ENCODE assay signal across 17 cellular contexts in the genomic region with DNA sequence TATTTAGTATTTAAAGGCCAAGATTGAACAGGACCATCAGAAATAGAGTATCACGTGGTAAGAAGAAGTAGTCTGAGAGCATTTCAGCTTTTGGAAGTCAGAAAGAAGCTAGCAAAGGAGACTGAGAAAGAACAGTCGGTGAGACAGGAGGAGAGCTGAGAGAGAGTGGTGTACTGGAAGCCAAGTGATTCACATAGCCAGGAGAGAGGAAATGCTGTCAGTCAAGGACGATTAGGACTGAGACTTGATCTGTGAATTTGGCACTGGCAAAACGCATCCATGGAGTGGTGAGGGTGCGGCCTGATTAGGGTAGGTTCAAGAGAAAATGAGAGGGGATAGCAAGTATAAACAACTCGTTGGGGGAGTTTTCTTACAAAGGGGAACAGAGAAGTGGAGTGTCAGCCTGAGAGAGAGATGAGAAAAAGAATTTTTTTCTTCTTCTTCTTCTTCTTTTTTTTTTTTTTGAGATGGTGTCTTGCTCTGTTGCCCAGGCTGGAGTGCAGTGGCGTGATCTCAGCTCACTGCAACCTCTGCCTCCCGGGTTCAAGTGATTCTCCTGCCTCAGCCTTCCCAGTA. TPM values are rescaled to one million over a fixed set of nuclear protein-coding genes. Genes with fewer than 3 reads are reported as not detected.
DNase-seq lines count a peak whose midpoint lies in the region; ATAC-seq and TF ChIP-seq lines count a peak whose summit lies in the region.
"Had no signal": no experiment of that assay in that cellular context is flagged by ENCODE, and none has a peak within 500 bp of the region (broad histone marks: within the 10 kb centered on the region; RNA-seq: fewer than 3 reads in every experiment).

No MANE protein-coding gene starts in this region.

- WGBS in prostate gland: 88% methylated on average over 8 of the region's 8 CpGs

- TF ChIP-seq POLR2A in prostate gland (IDR thresholded peaks at IDR 0.05): no peak

- H3K4me1 Mint-ChIP-seq in activated B cell treated with CpG ODN at 0.5 μM for 24 hours: peaks cover 3% of the 10 kb centered on the region
- H3K4me1 Mint-ChIP-seq in immature natural killer cell: peaks cover 12 to 52% of the 10 kb centered on the region in 2 donors
- H3K4me1 Mint-ChIP-seq in stimulated activated memory B cell treated with anti-CD40 and anti-IgM and Interleukin-4, amounts not matched to agents 10 μg/mL and 1 μg/mL and 100 μg/mL, for 72 hours: peaks cover 22% of the 10 kb centered on the region

- H3K4me1 ChIP-seq in left ventricle myocardium inferior (peaks cover 18% of the 10 kb centered on the region), prostate gland (replicated peaks) (no peaks in the 10 kb centered on the region)
- H3K4me1 ChIP-seq: tibial nerve had no signal

- ATAC-seq in activated B cell treated with CpG ODN at 0.5 μM for 24 hours (ENCODE audit: low read depth) (no peak), GM21381 (IDR thresholded peaks at IDR 0.05; ENCODE audit: unreplicated experiment) (no peak)
- ATAC-seq in stimulated activated memory B cell treated with anti-CD40 and anti-IgM and Interleukin-4, amounts not matched to agents 10 μg/mL and 1 μg/mL and 100 μg/mL, for 72 hours: no peak

- CTCF ChIA-PET in activated B cell treated with CpG ODN at 0.5 μM for 24 hours (lab: Charles Lee): interaction anchor here (0.7 kb wide), 1 partner anchor 19 kb away, joined by 3 read pairs; no protein-coding TSS in a partner anchor

- H3K4me3 ChIP-seq in left ventricle myocardium inferior (no peak overlapping the region), prostate gland (no peak overlapping the region)
- H3K4me3 ChIP-seq: tibial nerve had no signal

- H3K36me3 ChIP-seq in left ventricle myocardium inferior (peaks cover 97% of the 10 kb centered on the region), prostate gland (peaks cover 40 to 41% of the 10 kb centered on the region in 2 donors)

- intact Hi-C loops in left ventricle myocardium inferior (cut with micrococcal nuclease): no loop called here
- intact Hi-C loops in cardiac septum (cut with DNase I): no loop called here
- intact Hi-C loops in activated B cell treated with CpG ODN at 0.5 μM for 24 hours (cut with micrococcal nuclease): loop anchor here (5.0 kb wide), 1 partner anchor 42 kb away; no protein-coding TSS in a partner anchor
- intact Hi-C loops in prostate gland (cut with DNase I): no loop called here

- H3K9me3 Mint-ChIP-seq in activated B cell treated with CpG ODN at 0.5 μM for 24 hours (peaks cover 19% of the 10 kb centered on the region), immature natural killer cell (peaks cover 6 to 28% (median 26%) of the 10 kb centered on the region in 6 donors)
- H3K9me3 Mint-ChIP-seq in stimulated activated memory B cell treated with anti-CD40 and anti-IgM and Interleukin-4, amounts not matched to agents 10 μg/mL and 1 μg/mL and 100 μg/mL, for 72 hours: peaks cover 11% of the 10 kb centered on the region

- H3K27me3 Mint-ChIP-seq in activated B cell treated with CpG ODN at 0.5 μM for 24 hours (no peaks in the 10 kb centered on the region), immature natural killer cell (ENCODE audit: low read depth in 3 of 3) (peaks cover 0 to 7% (median 3%) of the 10 kb centered on the region in 3 donors)
- no peaks in the 10 kb centered on the region for H3K27me3 Mint-ChIP-seq in stimulated activated memory B cell treated with anti-CD40 and anti-IgM and Interleukin-4, amounts not matched to agents 10 μg/mL and 1 μg/mL and 100 μg/mL, for 72 hours

- no peak for DNase-seq in left ventricle myocardium inferior
- DNase-seq in cardiac septum (ENCODE audit: low spot score): no peak
- no peak for DNase-seq in activated B cell treated with CpG ODN at 0.5 μM for 24 hours
- DNase-seq in immature natural killer cell: no peak
- no peak for DNase-seq in NCI-H2107 (lab: John Stamatoyannopoulos, UW)
- DNase-seq in prostate gland (ENCODE audit: low spot score): no peak
- DNase-seq: activated CD4-positive, CD25-positive, alpha-beta regulatory T cell; activated CD8-positive, alpha-beta memory T cell treated with anti-CD3 and anti-CD28 coated beads, Interleukin-2, amount 50 U/mL, for 4 hours; DMS153; GOT3; NCI-H1930; NCI-H510A treated with DMSO at 0.1 percent for 48 hours; posterior cingulate gyrus had no signal

- H3K4me3 Mint-ChIP-seq in activated B cell treated with CpG ODN at 0.5 μM for 24 hours: no peak overlapping the region
- no peak overlapping the region for H3K4me3 Mint-ChIP-seq in immature natural killer cell
- no peak overlapping the region for H3K4me3 Mint-ChIP-seq in stimulated activated memory B cell treated with anti-CD40 and anti-IgM and Interleukin-4, amounts not matched to agents 10 μg/mL and 1 μg/mL and 100 μg/mL, for 72 hours

- TF ChIP-seq CTCF in left ventricle myocardium inferior (IDR thresholded peaks at IDR 0.05; ENCODE audit: borderline replicate concordance) (no peak), activated B cell treated with CpG ODN at 0.5 μM for 24 hours (IDR thresholded peaks at IDR 0.05) (no peak), prostate gland (IDR thresholded peaks at IDR 0.05) (no peak)

- H3K9me3 ChIP-seq in left ventricle myocardium inferior (replicated peaks) (peaks cover 27% of the 10 kb centered on the region), prostate gland (no peaks in the 10 kb centered on the region)

- H3K27me3 ChIP-seq in left ventricle myocardium inferior (ENCODE audit: low read depth): no peaks in the 10 kb centered on the region
- H3K27me3 ChIP-seq in prostate gland (replicated peaks; ENCODE audit: insufficient read depth): no peaks in the 10 kb centered on the region
- H3K27me3 ChIP-seq: tibial nerve had no signal

- H3K36me3 Mint-ChIP-seq in activated B cell treated with CpG ODN at 0.5 μM for 24 hours (ENCODE audit: low read depth) (peaks cover 92% of the 10 kb centered on the region), immature natural killer cell (peaks cover 63 to 71% (median 67%) of the 10 kb centered on the region in 3 donors)
- H3K36me3 Mint-ChIP-seq in stimulated activated memory B cell treated with anti-CD40 and anti-IgM and Interleukin-4, amounts not matched to agents 10 μg/mL and 1 μg/mL and 100 μg/mL, for 72 hours: peaks cover 94% of the 10 kb centered on the region

- peak overlapping the region; percentile 44 for H3K27ac Mint-ChIP-seq in activated B cell treated with CpG ODN at 0.5 μM for 24 hours
- H3K27ac Mint-ChIP-seq in immature natural killer cell: peak overlapping the region in 4 of 6 donors; percentile 32 to 74 (median 45)
- peak overlapping the region; percentile 36 for H3K27ac Mint-ChIP-seq in stimulated activated memory B cell treated with anti-CD40 and anti-IgM and Interleukin-4, amounts not matched to agents 10 μg/mL and 1 μg/mL and 100 μg/mL, for 72 hours

- POLR2A ChIA-PET in activated B cell treated with CpG ODN at 0.5 μM for 24 hours (lab: Charles Lee): no interaction called here

- peak overlapping the region; percentile 11 for H3K27ac ChIP-seq in left ventricle myocardium inferior (replicated peaks)
- no peak overlapping the region for H3K27ac ChIP-seq in prostate gland
- H3K27ac ChIP-seq: RWPE1, tibial nerve had no signal

RNA-seq across cellular contexts. Expression of gene CHD2, which starts 44.9 kb away (rescaled TPM):
- total RNA-seq in left ventricle myocardium inferior (41.3 TPM), cardiac septum (59.5 TPM), activated B cell treated with CpG ODN at 0.5 μM for 24 hours (249 and 298 TPM in 2 replicates), prostate gland (100 to 1,000 TPM in 1 of 2 donors, 10 to 100 TPM in 1; 76.3 to 137 TPM)
- polyA plus RNA-seq in immature natural killer cell: 10 to 100 TPM; 24.7 to 77.7 (median 36.9) TPM
